In the genomic region with DNA sequence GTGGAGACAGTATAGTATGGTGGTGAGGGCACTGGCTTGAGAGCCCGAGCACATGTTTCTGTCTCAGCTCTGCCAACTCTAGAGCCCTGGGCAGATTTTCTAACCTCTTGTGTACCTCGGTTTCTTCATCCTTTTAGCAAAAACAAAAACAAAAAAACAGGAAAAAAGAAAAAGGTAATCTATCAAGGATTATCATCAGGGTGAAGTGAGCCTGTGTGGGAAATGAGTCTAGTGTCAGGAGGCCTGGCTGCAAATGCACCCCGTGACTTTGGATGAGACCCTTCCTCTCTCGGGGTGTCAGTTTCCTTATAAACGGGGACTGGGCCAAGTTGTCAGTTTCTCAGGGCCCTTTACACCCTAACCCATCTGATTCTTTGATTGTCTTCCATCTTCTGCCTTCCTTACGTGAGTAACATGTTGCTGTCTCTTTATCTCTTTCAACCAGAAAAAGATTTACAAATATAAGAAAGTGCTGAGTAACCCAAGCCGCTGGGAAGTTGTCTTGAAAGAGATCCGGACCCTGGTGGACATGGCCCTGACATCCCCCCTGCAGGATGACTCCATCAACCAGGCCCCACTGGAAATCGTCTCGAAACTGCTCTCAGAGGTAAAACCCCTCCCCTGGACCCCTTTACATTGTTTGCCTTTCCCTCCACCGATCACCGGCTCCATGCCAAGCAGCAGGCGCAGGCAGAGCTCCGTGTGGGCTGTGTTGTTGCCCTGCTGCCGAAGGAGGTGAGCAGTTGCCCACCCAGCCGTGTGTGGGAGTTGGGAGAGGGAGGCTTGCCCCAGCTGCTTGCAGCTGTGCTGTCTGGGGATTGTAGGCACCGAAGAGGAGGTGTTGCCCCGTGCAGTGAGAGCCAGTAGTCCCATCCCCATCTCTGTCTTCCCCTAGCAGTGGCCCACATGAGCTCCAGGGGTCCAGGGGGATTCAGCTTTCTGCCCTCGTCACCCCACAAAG, we compare ENCODE assay signal across 8 cellular contexts.
DNase-seq lines count a peak whose midpoint lies in the region; ATAC-seq and TF ChIP-seq lines count a peak whose summit lies in the region.
"Had no signal": no experiment of that assay in that cellular context is flagged by ENCODE, and none has a peak within 500 bp of the region (broad histone marks: within the 10 kb centered on the region; RNA-seq: fewer than 3 reads in every experiment).

No MANE protein-coding gene starts in this region.

- peaks cover 47% of the 10 kb centered on the region for H3K4me1 ChIP-seq in ectodermal cell (ENCODE audit: control insufficient read depth, insufficient read depth, low read length)
- H3K4me1 ChIP-seq in sigmoid colon: peaks cover 0 to 86% (median 67%) of the 10 kb centered on the region in 4 donors
- peaks cover 5% of the 10 kb centered on the region for H3K4me1 ChIP-seq in PC-3 (ENCODE audit: insufficient read depth, low read length)

- peak; percentile 48 for ATAC-seq in GM19395 (IDR thresholded peaks at IDR 0.05; ENCODE audit: unreplicated experiment)
- no peak for ATAC-seq in PC-3

- H3K27me3 ChIP-seq in ectodermal cell (ENCODE audit: control insufficient read depth, insufficient read depth, low read length, poor library complexity, severe bottlenecking) (no peaks in the 10 kb centered on the region), sigmoid colon (no peaks in the 10 kb centered on the region), PC-3 (ENCODE audit: low read length) (no peaks in the 10 kb centered on the region)

- no peak for TF ChIP-seq EP300 in sigmoid colon (IDR thresholded peaks at IDR 0.05)

- TF ChIP-seq CTCF in sigmoid colon (IDR thresholded peaks at IDR 0.05) (no peak), PC-3 (conservative IDR thresholded peaks at IDR 0.05; ENCODE audit: low read depth, low read length) (no peak)

- H3K4me2 ChIP-seq in PC-3 (ENCODE audit: low read length): no peak overlapping the region

- no peak overlapping the region for H3K9ac ChIP-seq in PC-3 (ENCODE audit: low read length)

- no peaks in the 10 kb centered on the region for H3K36me3 ChIP-seq in ectodermal cell (ENCODE audit: control insufficient read depth, insufficient read depth, low read length)
- H3K36me3 ChIP-seq in sigmoid colon: peaks cover 0 to 7% (median 0%) of the 10 kb centered on the region in 4 donors
- peaks cover 11% of the 10 kb centered on the region; the same call in 1 of the 2 replicates for H3K36me3 ChIP-seq in PC-3 (ENCODE audit: low read depth, low read length)

- no peaks in the 10 kb centered on the region for H3K9me2 ChIP-seq in PC-3 (replicated peaks; ENCODE audit: low read length)

- H3K79me2 ChIP-seq in PC-3 (ENCODE audit: low read length): peaks cover 38% of the 10 kb centered on the region

- H4K20me1 ChIP-seq in PC-3 (ENCODE audit: low read length): 0 out of 2 replicates have a peak, but pooled peaks cover 3% of the 10 kb centered on the region

- intact Hi-C loops in sigmoid colon (cut with DNase I) (loop anchor here (5.0 kb wide), 1 partner anchor 205 kb away; no protein-coding TSS in a partner anchor), PC-3 (cut with micrococcal nuclease) (no loop called here)

- CTCF ChIA-PET in PC-3 (lab: Charles Lee): no interaction called here

- H3K4me3 ChIP-seq in ectodermal cell (ENCODE audit: insufficient read depth, low read depth, low read length) (no peak overlapping the region), sigmoid colon (peak overlapping the region; percentile 23 to 45 (median 30)), PC-3 (ENCODE audit: low read length) (no peak overlapping the region)

- DNase-seq in NCI-H1694 (lab: John Stamatoyannopoulos, UW): peak; percentile 75
- DNase-seq in sigmoid colon: no peak
- no peak for DNase-seq in EL
- DNase-seq in AG08395 (ENCODE audit: low spot score): no peak
- no peak for DNase-seq in PC-3
- DNase-seq: GDM1 had no signal

- H3F3A ChIP-seq in PC-3 (ENCODE audit: low read length, unreplicated experiment): no peaks in the 10 kb centered on the region

- POLR2A ChIA-PET in PC-3 (lab: Charles Lee; ENCODE audit: unreplicated experiment): no interaction called here

- H3K27ac ChIP-seq in ectodermal cell (ENCODE audit: insufficient read depth, low read depth, low read length, poor library complexity, severe bottlenecking) (peak overlapping the region; percentile 59), sigmoid colon (peak overlapping the region; percentile 45 to 90 (median 82)), PC-3 (ENCODE audit: low read length) (no peak overlapping the region)

- 62 to 64% methylated on average over 17 to 19 of the region's 19 CpGs for WGBS in ectodermal cell, 2 experiments
- WGBS in sigmoid colon, 2 donors: 79 to 82% methylated on average over 19 of the region's 19 CpGs

- TF ChIP-seq POLR2A in sigmoid colon (IDR thresholded peaks at IDR 0.05): no peak

- H3K9me3 ChIP-seq in ectodermal cell (ENCODE audit: control insufficient read depth, low read length): no peaks in the 10 kb centered on the region
- H3K9me3 ChIP-seq in sigmoid colon: no peaks in the 10 kb centered on the region
- H3K9me3 ChIP-seq in PC-3 (ENCODE audit: low read length): no peaks in the 10 kb centered on the region

- no TSS peak for BruUV-seq in PC-3 (replicated peaks; lab: Mats Ljungman, UMichigan)

- H2AFZ ChIP-seq in PC-3 (ENCODE audit: low read length): no peak overlapping the region

Comparison
In these comparisons a context has a peak if more than half of its experiments do, and no peak if none do; other contexts are left out.
1. H3K4me3 ChIP-seq: peak in sigmoid colon (4 of 4); none in ectodermal cell (single experiment) and PC-3 (single experiment).